ENCODE assay signal across 9 cellular contexts in the genomic region with DNA sequence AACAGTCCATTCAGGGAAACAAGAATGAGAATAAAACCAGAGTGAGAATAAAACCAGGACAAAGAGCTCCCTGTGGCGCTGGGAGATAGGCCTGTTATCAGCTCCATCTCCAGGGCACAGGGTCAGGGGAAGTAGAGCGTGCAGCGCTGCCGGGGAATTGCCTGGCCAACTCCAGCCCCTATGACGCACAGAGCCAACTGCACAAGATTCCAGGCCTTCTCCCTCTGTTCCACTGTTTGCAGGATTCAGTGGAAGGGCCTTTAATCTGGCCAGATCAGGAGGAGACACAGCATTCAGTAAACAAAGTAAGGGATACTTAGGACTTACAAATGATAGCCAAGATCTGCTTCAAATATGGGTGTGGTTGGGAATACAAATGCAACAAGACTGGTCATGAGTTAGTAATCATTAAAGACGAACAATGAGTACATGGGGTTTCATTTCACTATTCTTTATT. TPM values are rescaled to one million over a fixed set of nuclear protein-coding genes. Genes with fewer than 3 reads are reported as not detected.
A peak's percentile ranks its signal among the peaks of the same experiment; 100 is the strongest.
DNase-seq lines count a peak whose midpoint lies in the region; ATAC-seq lines count a peak whose summit lies in the region.
"Had no signal": no experiment of that assay in that cellular context is flagged by ENCODE, and none has a peak within 500 bp of the region (broad histone marks: within the 10 kb centered on the region; RNA-seq: fewer than 3 reads in every experiment).

No MANE protein-coding gene starts in this region.

- H3K4me3 ChIP-seq in ectodermal cell (ENCODE audit: insufficient read depth, low read depth, low read length) (no peak overlapping the region), mesodermal cell (ENCODE audit: extremely low read depth, insufficient read depth, low read length, poor library complexity, severe bottlenecking) (no peak overlapping the region), urinary bladder (ENCODE audit: low read depth, low read length) (no peak overlapping the region)
- H3K4me3 ChIP-seq: HAP-1 had no signal

- H3K27me3 ChIP-seq in ectodermal cell (ENCODE audit: control insufficient read depth, insufficient read depth, low read length, poor library complexity, severe bottlenecking): no peaks in the 10 kb centered on the region

- 78 to 82% methylated on average over 5 to 6 of the region's 6 CpGs for WGBS in ectodermal cell, 2 experiments
- WGBS in mesodermal cell (ENCODE audit: insufficient coverage in 2 of 2), 2 experiments: 35 to 56% methylated on average over 1 to 5 of the region's 6 CpGs
- WGBS in urinary bladder: 16% methylated on average over 6 of the region's 6 CpGs

- no peaks in the 10 kb centered on the region for H3K36me3 ChIP-seq in ectodermal cell (ENCODE audit: control insufficient read depth, insufficient read depth, low read length)
- H3K36me3 ChIP-seq in mesodermal cell (ENCODE audit: control insufficient read depth, insufficient read depth, low read length): peaks cover 33% of the 10 kb centered on the region
- H3K36me3 ChIP-seq in urinary bladder (ENCODE audit: insufficient read depth): no peaks in the 10 kb centered on the region
- H3K36me3 ChIP-seq: HAP-1 had no signal

- peaks cover 22% of the 10 kb centered on the region for H3K4me1 ChIP-seq in ectodermal cell (ENCODE audit: control insufficient read depth, insufficient read depth, low read length)
- peaks cover 41% of the 10 kb centered on the region for H3K4me1 ChIP-seq in mesodermal cell (ENCODE audit: control insufficient read depth, insufficient read depth, low read length, poor library complexity, severe bottlenecking)
- H3K4me1 ChIP-seq in urinary bladder (ENCODE audit: insufficient read depth): peaks cover 1% of the 10 kb centered on the region

- ATAC-seq in GM21360 (IDR thresholded peaks at IDR 0.05; ENCODE audit: unreplicated experiment) (no peak), GM21381 (IDR thresholded peaks at IDR 0.05; ENCODE audit: unreplicated experiment) (no peak), HG02970 (IDR thresholded peaks at IDR 0.05; ENCODE audit: low FRiP score, unreplicated experiment) (no peak)

- no peaks in the 10 kb centered on the region for H3K9me3 ChIP-seq in ectodermal cell (ENCODE audit: control insufficient read depth, low read length)
- H3K9me3 ChIP-seq in mesodermal cell (ENCODE audit: control insufficient read depth, low read length): no peaks in the 10 kb centered on the region
- H3K9me3 ChIP-seq: HAP-1 had no signal

- H3K27ac ChIP-seq in ectodermal cell (ENCODE audit: insufficient read depth, low read depth, low read length, poor library complexity, severe bottlenecking) (peak overlapping the region; percentile 38), mesodermal cell (ENCODE audit: low read depth, low read length, severe bottlenecking) (peak overlapping the region; percentile 95), urinary bladder (ENCODE audit: low read depth) (peak overlapping the region; percentile 56)

- DNase-seq in NCI-H2029 (lab: John Stamatoyannopoulos, UW): peak; percentile 17
- DNase-seq in NCI-H2029 treated with DMSO at 0.1 percent for 48 hours (lab: John Stamatoyannopoulos, UW): no peak

RNA-seq across cellular contexts. Expression of gene ITGB5, which starts 49.4 kb away (rescaled TPM):
- 33.1 TPM for polyA plus RNA-seq in ectodermal cell (2013, experiment 1 of 4)
- polyA plus RNA-seq in ectodermal cell (2013, experiment 2 of 4): 33.6 TPM
- polyA plus RNA-seq in ectodermal cell (2013, experiment 3 of 4): 29.8 TPM
- polyA plus RNA-seq in ectodermal cell (2013, experiment 4 of 4): 27.7 TPM
- polyA plus RNA-seq in mesodermal cell (2013, experiment 1 of 2): 90.1 TPM
- polyA plus RNA-seq in mesodermal cell (2013, experiment 2 of 2): 80.3 TPM
- 32.9 TPM for total RNA-seq in urinary bladder
- polyA plus RNA-seq in urinary bladder: 77.2 TPM

Comparison
In these comparisons a context has a peak if more than half of its experiments do, and no peak if none do; other contexts are left out.
1. H3K27ac ChIP-seq: peak in every context shown above with its lines; median percentile 95 in mesodermal cell; 56 in urinary bladder; 38 in ectodermal cell.